In genomic region chr12:49892084-49892731, GRCh38 we compare ENCODE assay signal across 29 cellular contexts. TPM values are rescaled to one million over a fixed set of nuclear protein-coding genes. Genes with fewer than 3 reads are reported as not detected.
"Had no signal": no experiment of that assay in that cellular context is flagged by ENCODE, and none has a peak within 500 bp of the region (broad histone marks: within the 10 kb centered on the region; RNA-seq: fewer than 3 reads in every experiment).

No MANE protein-coding gene starts in this region.

- H3K9me3 Mint-ChIP-seq: activated B cell treated with CpG ODN at 0.5 μM for 24 hours; activated naive CD4-positive, alpha-beta T cell treated with anti-CD3 and anti-CD28 coated beads for 36 hours; activated naive CD8-positive, alpha-beta T cell treated with anti-CD3 and anti-CD28 coated beads, Interleukin-2, amount 10 ng/mL, durations not matched to agents 7 days and 5 days; activated T-cell treated with anti-CD3 and anti-CD28 coated beads, Interleukin-2, amount 50 U/mL, for 4 hours; stimulated activated memory B cell treated with anti-CD40 and anti-IgM and Interleukin-4, amounts not matched to agents 10 μg/mL and 1 μg/mL and 100 μg/mL, for 72 hours had no signal

- H2AFZ ChIP-seq: parathyroid adenoma had no signal

- ATAC-seq: activated T-cell treated with anti-CD3 and anti-CD28 coated beads, Interleukin-2, amount 50 U/mL, for 4 hours; naive thymus-derived CD4-positive, alpha-beta T cell; right lobe of liver; stimulated activated memory B cell treated with anti-CD40 and anti-IgM and Interleukin-4, amounts not matched to agents 10 μg/mL and 1 μg/mL and 100 μg/mL, for 72 hours had no signal

- H3K27me3 ChIP-seq: right lobe of liver, testis, vagina had no signal

- H3K27ac ChIP-seq: left lung, neutrophil, right lobe of liver, testis, vagina had no signal

- H3K36me3 Mint-ChIP-seq: activated naive CD8-positive, alpha-beta T cell treated with anti-CD3 and anti-CD28 coated beads, Interleukin-2, amount 10 ng/mL, durations not matched to agents 7 days and 5 days; naive thymus-derived CD4-positive, alpha-beta T cell; stimulated activated memory B cell treated with anti-CD40 and anti-IgM and Interleukin-4, amounts not matched to agents 10 μg/mL and 1 μg/mL and 100 μg/mL, for 72 hours had no signal

- H3K36me3 ChIP-seq: left lung, neutrophil, right lobe of liver, vagina had no signal

- H3K4me3 ChIP-seq: left lung, lung, right lobe of liver, testis, vagina had no signal

- FAIRE-seq: keratinocyte, small intestine had no signal

- H3K27ac Mint-ChIP-seq: activated B cell treated with CpG ODN at 0.5 μM for 24 hours; activated naive CD4-positive, alpha-beta T cell treated with anti-CD3 and anti-CD28 coated beads for 36 hours; activated naive CD8-positive, alpha-beta T cell treated with anti-CD3 and anti-CD28 coated beads, Interleukin-2, amount 10 ng/mL, durations not matched to agents 7 days and 5 days; stimulated activated memory B cell treated with anti-CD40 and anti-IgM and Interleukin-4, amounts not matched to agents 10 μg/mL and 1 μg/mL and 100 μg/mL, for 72 hours had no signal

- H3K4me1 Mint-ChIP-seq: activated naive CD8-positive, alpha-beta T cell treated with anti-CD3 and anti-CD28 coated beads, Interleukin-2, amount 10 ng/mL, durations not matched to agents 7 days and 5 days had no signal

- H3K79me2 ChIP-seq: parathyroid adenoma had no signal

- H3K9ac ChIP-seq: parathyroid adenoma had no signal

- DNase-seq: activated B cell treated with CpG ODN at 0.5 μM for 24 hours; activated CD4-positive, alpha-beta T cell treated with anti-CD3 and anti-CD28 coated beads for 4 hours; activated CD4-positive, alpha-beta T cell treated with anti-CD3 and anti-CD28 coated beads, Interleukin-2, amount 50 U/mL, for 48 hours; activated CD8-positive, alpha-beta memory T cell treated with anti-CD3 and anti-CD28 coated beads, Interleukin-2, amount 50 U/mL, for 48 hours; activated effector memory CD4-positive, alpha-beta T cell treated with Interleukin-2 at 50 U/mL for 16 hours; activated naive CD4-positive, alpha-beta T cell treated with anti-CD3 and anti-CD28 coated beads for 36 hours; activated naive CD8-positive, alpha-beta T cell treated with anti-CD3 and anti-CD28 coated beads, Interleukin-2, amount 10 ng/mL, durations not matched to agents 7 days and 5 days; activated T-cell treated with anti-CD3 and anti-CD28 coated beads, Interleukin-2, amount 50 U/mL, for 4 hours; amniotic stem cell; cerebellar nuclear complex; foreskin fibroblast; naive thymus-derived CD4-positive, alpha-beta T cell; small intestine; stimulated activated CD4-positive, alpha-beta T cell treated with anti-CD3 and anti-CD28 coated beads, Interleukin-2, amount 100 ng/mL, for 24 hours; T-helper 9 cell; testis; trophoblast cell had no signal

- H3K9me3 ChIP-seq: left lung, neutrophil, right lobe of liver, testis, vagina had no signal

- H3K4me1 ChIP-seq: left lung, right lobe of liver had no signal

- H3K4me3 Mint-ChIP-seq: activated B cell treated with CpG ODN at 0.5 μM for 24 hours; activated naive CD4-positive, alpha-beta T cell treated with anti-CD3 and anti-CD28 coated beads for 36 hours; activated naive CD8-positive, alpha-beta T cell treated with anti-CD3 and anti-CD28 coated beads, Interleukin-2, amount 10 ng/mL, durations not matched to agents 7 days and 5 days; activated T-cell treated with anti-CD3 and anti-CD28 coated beads, Interleukin-2, amount 50 U/mL, for 4 hours; naive thymus-derived CD4-positive, alpha-beta T cell; stimulated activated memory B cell treated with anti-CD40 and anti-IgM and Interleukin-4, amounts not matched to agents 10 μg/mL and 1 μg/mL and 100 μg/mL, for 72 hours had no signal

RNA-seq across cellular contexts. Expression of gene FAIM2, which starts 11.5 kb away (rescaled TPM):
- total RNA-seq: activated B cell treated with CpG ODN at 0.5 μM for 24 hours, epithelial cell of proximal tubule had no signal
- polyA plus RNA-seq: keratinocyte; naive thymus-derived CD4-positive, alpha-beta T cell had no signal

RNA-seq across cellular contexts. Expression of gene AQP2, which starts 58.3 kb away (rescaled TPM):
- total RNA-seq: activated B cell treated with CpG ODN at 0.5 μM for 24 hours; activated CD8-positive, alpha-beta memory T cell treated with anti-CD3 and anti-CD28 coated beads for 36 hours; activated naive CD4-positive, alpha-beta T cell treated with anti-CD3 and anti-CD28 coated beads for 36 hours; activated naive CD8-positive, alpha-beta T cell treated with anti-CD3 and anti-CD28 coated beads, Interleukin-2, amount 10 ng/mL, durations not matched to agents 7 days and 5 days; activated T-cell treated with anti-CD3 and anti-CD28 coated beads, Interleukin-2, amount 50 U/mL, for 4 hours; epithelial cell of proximal tubule; fibroblast of lung; lung; naive thymus-derived CD4-positive, alpha-beta T cell; right lobe of liver; T-helper 1 cell treated with Interleukin-12 subunit alpha and Interleukin-12 subunit beta and Interleukin-4 antibody, amounts not matched to agents 30 ng/mL and 1 ng/mL, for 36 hours; vagina had no signal
- polyA plus RNA-seq: fibroblast of lung; keratinocyte; lung; naive thymus-derived CD4-positive, alpha-beta T cell; small intestine had no signal
